In genomic region chr13:106558527-106558926, GRCh38 we compare ENCODE assay signal across 14 cellular contexts.
"Had no signal": no experiment of that assay in that cellular context is flagged by ENCODE, and none has a peak within 500 bp of the region (broad histone marks: within the 10 kb centered on the region; RNA-seq: fewer than 3 reads in every experiment).

No MANE protein-coding gene starts in this region.

- H3K27ac Mint-ChIP-seq: activated B cell treated with CpG ODN at 0.5 μM for 24 hours; activated naive CD4-positive, alpha-beta T cell treated with anti-CD3 and anti-CD28 coated beads for 36 hours had no signal

- DNase-seq: activated B cell treated with CpG ODN at 0.5 μM for 24 hours; activated CD4-positive, alpha-beta T cell treated with anti-CD3 and anti-CD28 coated beads, Interleukin-2, amount 50 U/mL, for 1 hour; activated naive CD4-positive, alpha-beta T cell treated with anti-CD3 and anti-CD28 coated beads for 36 hours; effector memory CD4-positive, alpha-beta T cell; hippocampal formation; kidney glomerular epithelial cell; mammary epithelial cell; natural killer cell; SK-N-SH; stimulated activated CD4-positive, alpha-beta T cell treated with anti-CD3 and anti-CD28 coated beads, Interleukin-15, amount 100 ng/mL, for 24 hours; stimulated activated CD4-positive, alpha-beta T cell treated with anti-CD3 and anti-CD28 coated beads, Interleukin-4, amount 100 ng/mL, for 24 hours; thyroid gland had no signal

- H3K4me2 ChIP-seq: SK-N-SH had no signal

- H3K27ac ChIP-seq: thyroid gland, vagina had no signal

- H3K4me3 Mint-ChIP-seq: activated B cell treated with CpG ODN at 0.5 μM for 24 hours; activated naive CD4-positive, alpha-beta T cell treated with anti-CD3 and anti-CD28 coated beads for 36 hours; central memory CD8-positive, alpha-beta T cell; natural killer cell had no signal

- H3K9ac ChIP-seq: SK-N-SH had no signal

- ATAC-seq: natural killer cell had no signal

- H3K27me3 ChIP-seq: thyroid gland, vagina had no signal

- H3K9me3 ChIP-seq: SK-N-SH, thyroid gland, vagina had no signal

- H3K27me3 Mint-ChIP-seq: activated B cell treated with CpG ODN at 0.5 μM for 24 hours; central memory CD8-positive, alpha-beta T cell had no signal

- H3K9me3 Mint-ChIP-seq: activated B cell treated with CpG ODN at 0.5 μM for 24 hours; activated naive CD4-positive, alpha-beta T cell treated with anti-CD3 and anti-CD28 coated beads for 36 hours; central memory CD8-positive, alpha-beta T cell; natural killer cell had no signal

- H3K4me3 ChIP-seq: thyroid gland, vagina had no signal
